In genomic region chr5:142109356-142110045, GRCh38 we compare ENCODE assay signal across 8 cellular contexts. TPM values are rescaled to one million over a fixed set of nuclear protein-coding genes. Genes with fewer than 3 reads are reported as not detected.
DNase-seq lines count a peak whose midpoint lies in the region; TF ChIP-seq lines count a peak whose summit lies in the region.

No MANE protein-coding gene starts in this region.

- H3K9me3 ChIP-seq in Karpas-422 (ENCODE audit: low read length) = no peaks in the 10 kb centered on the region

- TF ChIP-seq CTCF in glutamatergic neuron (IDR thresholded peaks at IDR 0.05; ENCODE audit: partially characterized antibody, unreplicated experiment) (no peak), progenitor cell of endocrine pancreas (IDR thresholded peaks at IDR 0.05; ENCODE audit: unreplicated experiment) (no peak)

- H3K79me2 ChIP-seq in Karpas-422 (ENCODE audit: low read length) = peaks cover 55% of the 10 kb centered on the region

- H3K36me3 ChIP-seq in Karpas-422 (ENCODE audit: insufficient read depth, low read length) = peaks cover 5% of the 10 kb centered on the region

- H3K4me3 ChIP-seq in Karpas-422 (ENCODE audit: low read length) = peak overlapping the region; percentile 85

- no peaks in the 10 kb centered on the region for H3K27me3 ChIP-seq in Karpas-422 (ENCODE audit: low read length)

- H2AFZ ChIP-seq in Karpas-422 (ENCODE audit: low read length) = peak overlapping the region; percentile 20; the same call in 1 of the 2 replicates

- no peaks in the 10 kb centered on the region for H4K20me1 ChIP-seq in Karpas-422 (ENCODE audit: insufficient read depth, low read depth, low read length)

- H3K4me2 ChIP-seq in Karpas-422 (ENCODE audit: low read depth, low read length, poor library complexity, severe bottlenecking) = peak overlapping the region; percentile 95

- H3K27ac ChIP-seq in Karpas-422 (ENCODE audit: low read length) = peak overlapping the region; percentile 40

- H3K4me3 Mint-ChIP-seq in glutamatergic neuron (ENCODE audit: unreplicated experiment) (peak overlapping the region; percentile 96), progenitor cell of endocrine pancreas (ENCODE audit: low read depth) (peak overlapping the region; percentile 90)

- DNase-seq in NCI-H2029 treated with DMSO at 0.1 percent for 48 hours (lab: John Stamatoyannopoulos, UW) (peak; percentile 14), NCI-H2029 (lab: John Stamatoyannopoulos, UW) (no peak), Karpas-422 (peak; percentile 65), glutamatergic neuron (no peak), progenitor cell of endocrine pancreas (ENCODE audit: low spot score, unreplicated experiment) (no peak), NCI-H1092 treated with DMSO at 0.1 percent for 48 hours (lab: John Stamatoyannopoulos, UW) (no peak)
- DNase-seq in activated naive CD4-positive, alpha-beta T cell treated with anti-CD3 and anti-CD28 coated beads, Interleukin-2, amount 50 U/mL, for 16 hours = peak; percentile 63
- no peak for DNase-seq in stimulated activated CD4-positive, alpha-beta T cell treated with anti-CD3 and anti-CD28 coated beads, Interleukin-12 subunit alpha, Interleukin-12 subunit beta, amount 100 ng/mL, for 4 hours

- H3K4me1 Mint-ChIP-seq in glutamatergic neuron (ENCODE audit: low read depth, unreplicated experiment) (peaks cover 4% of the 10 kb centered on the region), progenitor cell of endocrine pancreas (ENCODE audit: low read depth) (peaks cover 28% of the 10 kb centered on the region)

- peak overlapping the region; percentile 94 for H3K9ac ChIP-seq in Karpas-422 (ENCODE audit: low read length)

- no peaks in the 10 kb centered on the region for H3K9me2 ChIP-seq in Karpas-422 (replicated peaks; ENCODE audit: insufficient read depth, low read length)

- H3K27me3 Mint-ChIP-seq in glutamatergic neuron (ENCODE audit: unreplicated experiment) (peaks cover 6% of the 10 kb centered on the region), progenitor cell of endocrine pancreas (no peaks in the 10 kb centered on the region)

- H3K36me3 Mint-ChIP-seq in glutamatergic neuron (ENCODE audit: unreplicated experiment) (no peaks in the 10 kb centered on the region), progenitor cell of endocrine pancreas (ENCODE audit: insufficient read depth) (peaks cover 17% of the 10 kb centered on the region)

- peaks cover 4% of the 10 kb centered on the region for H3K9me3 Mint-ChIP-seq in glutamatergic neuron (ENCODE audit: unreplicated experiment)
- H3K9me3 Mint-ChIP-seq in progenitor cell of endocrine pancreas (ENCODE audit: low read depth) = peaks cover 10% of the 10 kb centered on the region

- H3K27ac Mint-ChIP-seq in glutamatergic neuron (ENCODE audit: unreplicated experiment) (peak overlapping the region; percentile 97), progenitor cell of endocrine pancreas (peak overlapping the region; percentile 96)

- H3K4me1 ChIP-seq in Karpas-422 (ENCODE audit: low read length) = peaks cover 15% of the 10 kb centered on the region

RNA-seq across cellular contexts. Expression of gene NDFIP1, which starts 0.9 kb away (rescaled TPM):
- 40.5 and 41.3 TPM in 2 replicates for total RNA-seq in Karpas-422 (2014; rRNA removed; shearing (Covaris generic); ENCODE audit: low replicate concordance)
- total RNA-seq in glutamatergic neuron (ENCODE audit: unreplicated experiment) = 56.1 TPM
- 228 and 247 TPM in 2 replicates for total RNA-seq in progenitor cell of endocrine pancreas

Comparison
In these comparisons a context has a peak if more than half of its experiments do, and no peak if none do; other contexts are left out.
1. DNase-seq: peak in NCI-H2029 treated with DMSO at 0.1 percent for 48 hours (single experiment), Karpas-422 (single experiment) and activated naive CD4-positive, alpha-beta T cell treated with anti-CD3 and anti-CD28 coated beads, Interleukin-2, amount 50 U/mL, for 16 hours (single experiment); none in NCI-H2029 (single experiment), glutamatergic neuron (single experiment), progenitor cell of endocrine pancreas (single experiment), NCI-H1092 treated with DMSO at 0.1 percent for 48 hours (single experiment) and stimulated activated CD4-positive, alpha-beta T cell treated with anti-CD3 and anti-CD28 coated beads, Interleukin-12 subunit alpha, Interleukin-12 subunit beta, amount 100 ng/mL, for 4 hours (single experiment).